ENCODE assay signal across 10 cellular contexts in genomic region chr14:61178226-61179060, GRCh38.
DNase-seq lines count a peak whose midpoint lies in the region; ATAC-seq and TF ChIP-seq lines count a peak whose summit lies in the region.
"Had no signal": no experiment of that assay in that cellular context is flagged by ENCODE, and none has a peak within 500 bp of the region (broad histone marks: within the 10 kb centered on the region; RNA-seq: fewer than 3 reads in every experiment).

No MANE protein-coding gene starts in this region.

- H3K36me3 Mint-ChIP-seq in natural killer cell treated with Interleukin-12 subunit alpha and Interleukin-12 subunit beta and Interleukin-15 and Interleukin-18, amount 100 ng/mL, for 72 hours, result no peaks in the 10 kb centered on the region
- H3K36me3 Mint-ChIP-seq in natural killer cell, result no peaks in the 10 kb centered on the region
- no peaks in the 10 kb centered on the region for H3K36me3 Mint-ChIP-seq in CD14-positive monocyte

- H3K9ac ChIP-seq in adipocyte (ENCODE audit: low read length), result peak overlapping the region; percentile 48

- no peaks in the 10 kb centered on the region for H3K9me3 ChIP-seq in adipocyte (ENCODE audit: control insufficient read depth, low read length)
- H3K9me3 ChIP-seq in mesodermal cell (ENCODE audit: control insufficient read depth, low read length), result no peaks in the 10 kb centered on the region

- no peak for DNase-seq in natural killer cell treated with Interleukin-12 subunit alpha and Interleukin-12 subunit beta and Interleukin-15 and Interleukin-18, amount 100 ng/mL, for 72 hours (ENCODE audit: low spot score)
- DNase-seq in natural killer cell (no peak), adipocyte (ENCODE audit: low read depth) (peak; percentile 86), CD14-positive monocyte (ENCODE audit: low spot score) (no peak), NCI-H82 treated with DMSO at 0.1 percent for 48 hours (lab: John Stamatoyannopoulos, UW; ENCODE audit: unreplicated experiment) (no peak), OCI-M1 (lab: John Stamatoyannopoulos, UW) (no peak)
- DNase-seq: DMS53, NCI-H2171 had no signal

- ATAC-seq in natural killer cell treated with Interleukin-12 subunit alpha and Interleukin-12 subunit beta and Interleukin-15 and Interleukin-18, amount 100 ng/mL, for 72 hours, result peak in 1 of 2 donors; percentile 35
- no peak for ATAC-seq in natural killer cell
- ATAC-seq in HG03565 (IDR thresholded peaks at IDR 0.05; ENCODE audit: unreplicated experiment), result no peak

- H3K4me1 ChIP-seq in adipocyte (ENCODE audit: control insufficient read depth, insufficient read depth, low read length) (peaks cover 37% of the 10 kb centered on the region), mesodermal cell (ENCODE audit: control insufficient read depth, insufficient read depth, low read length, poor library complexity, severe bottlenecking) (peaks cover 43% of the 10 kb centered on the region)

- H3K9me3 Mint-ChIP-seq in natural killer cell treated with Interleukin-12 subunit alpha and Interleukin-12 subunit beta and Interleukin-15 and Interleukin-18, amount 100 ng/mL, for 72 hours, result no peaks in the 10 kb centered on the region
- H3K9me3 Mint-ChIP-seq in natural killer cell (no peaks in the 10 kb centered on the region), CD14-positive monocyte (peaks cover 0 to 7% (median 3%) of the 10 kb centered on the region in 7 donors)

- peak overlapping the region; percentile 48 for H3K4me3 Mint-ChIP-seq in natural killer cell treated with Interleukin-12 subunit alpha and Interleukin-12 subunit beta and Interleukin-15 and Interleukin-18, amount 100 ng/mL, for 72 hours
- H3K4me3 Mint-ChIP-seq in natural killer cell, result no peak overlapping the region
- peak overlapping the region in 1 of 2 donors; percentile 21 for H3K4me3 Mint-ChIP-seq in CD14-positive monocyte

- peak overlapping the region in 1 of 2 donors; percentile 21 for H3K27ac Mint-ChIP-seq in natural killer cell treated with Interleukin-12 subunit alpha and Interleukin-12 subunit beta and Interleukin-15 and Interleukin-18, amount 100 ng/mL, for 72 hours
- H3K27ac Mint-ChIP-seq in natural killer cell (no peak overlapping the region), CD14-positive monocyte (no peak overlapping the region)

- no peaks in the 10 kb centered on the region for H3K27me3 ChIP-seq in adipocyte (replicated peaks; ENCODE audit: control insufficient read depth, insufficient read depth, low read length)

- H3K4me1 Mint-ChIP-seq in natural killer cell treated with Interleukin-12 subunit alpha and Interleukin-12 subunit beta and Interleukin-15 and Interleukin-18, amount 100 ng/mL, for 72 hours (ENCODE audit: low read depth in 2 of 2), result peaks cover 9 to 15% of the 10 kb centered on the region in 2 donors
- H3K4me1 Mint-ChIP-seq in natural killer cell, result no peaks in the 10 kb centered on the region
- no peaks in the 10 kb centered on the region for H3K4me1 Mint-ChIP-seq in CD14-positive monocyte

- 88 to 90% methylated on average over 5 to 6 of the region's 7 CpGs for WGBS in mesodermal cell (ENCODE audit: insufficient coverage in 2 of 2), 2 experiments

- intact Hi-C loops in natural killer cell (cut with micrococcal nuclease), result no loop called here
- intact Hi-C loops in CD14-positive monocyte (cut with micrococcal nuclease), result no loop called here

- no peak overlapping the region for H3K4me3 ChIP-seq in adipocyte (ENCODE audit: low read length)
- no peak overlapping the region for H3K4me3 ChIP-seq in mesodermal cell (ENCODE audit: extremely low read depth, insufficient read depth, low read length, poor library complexity, severe bottlenecking)

- peak overlapping the region; percentile 93 for H3K27ac ChIP-seq in mesodermal cell (ENCODE audit: low read depth, low read length, severe bottlenecking)

- H3K36me3 ChIP-seq in adipocyte (ENCODE audit: control insufficient read depth, insufficient read depth, low read length, severe bottlenecking), result no peaks in the 10 kb centered on the region
- no peaks in the 10 kb centered on the region for H3K36me3 ChIP-seq in mesodermal cell (ENCODE audit: control insufficient read depth, insufficient read depth, low read length)

- peaks cover 38 to 39% of the 10 kb centered on the region in 2 donors for H3K27me3 Mint-ChIP-seq in natural killer cell treated with Interleukin-12 subunit alpha and Interleukin-12 subunit beta and Interleukin-15 and Interleukin-18, amount 100 ng/mL, for 72 hours
- H3K27me3 Mint-ChIP-seq in natural killer cell (ENCODE audit: low read depth in 2 of 2) (peaks cover 16 to 22% of the 10 kb centered on the region in 2 donors), CD14-positive monocyte (ENCODE audit: low read depth in 3 of 3) (peaks cover 15 to 22% (median 20%) of the 10 kb centered on the region in 3 donors)

- TF ChIP-seq CTCF in natural killer cell (IDR thresholded peaks at IDR 0.05) (no peak), CD14-positive monocyte (IDR thresholded peaks at IDR 0.05) (no peak)
